ENCODE assay signal across 8 cellular contexts in genomic region chr2:64767670-64768425, GRCh38.
DNase-seq lines count a peak whose midpoint lies in the region; ATAC-seq and TF ChIP-seq lines count a peak whose summit lies in the region.

No MANE protein-coding gene starts in this region.

- ATAC-seq in HG03432 (IDR thresholded peaks at IDR 0.05; ENCODE audit: unreplicated experiment): peak; percentile 93

- peak overlapping the region; percentile 91 to 96 for H3K27ac ChIP-seq in liver (ENCODE audit: low read depth in 1 of 2, low read length in 2 of 2)

- H3K4me1 ChIP-seq in liver (ENCODE audit: control insufficient read depth in 4 of 4, insufficient read depth in 4 of 4, low read length in 3 of 4): peaks cover 0 to 10% (median 3%) of the 10 kb centered on the region in 4 donors

- peak in 13 of 14 donors; percentile 70 to 93 (median 90) for DNase-seq in C1 segment of cervical spinal cord (lab: John Stamatoyannopoulos, UW)
- peak; percentile 70 for DNase-seq in GM19238 (ENCODE audit: insufficient read length, low spot score)
- DNase-seq in NCI-H460 (ENCODE audit: extremely low read depth, low read depth): peak; percentile 69
- DNase-seq in activated CD4-positive, alpha-beta T cell treated with anti-CD3 and anti-CD28 coated beads, Interleukin-2, amount 10 ng/mL, durations not matched to agents 24 days and 14 days: peak; percentile 93
- DNase-seq in dedifferentiated amniotic fluid mesenchymal stem cell (ENCODE audit: extremely low spot score): peak; percentile 89
- peak; percentile 74 for DNase-seq in stimulated activated CD4-positive, alpha-beta T cell treated with anti-CD3 and anti-CD28 coated beads, Interleukin-4, amount 100 ng/mL, for 1 hour

- no peaks in the 10 kb centered on the region for H3K36me3 ChIP-seq in liver (ENCODE audit: control insufficient read depth in 4 of 4, insufficient read depth in 3 of 4, low read depth in 1 of 4, low read length in 3 of 4)

- peak overlapping the region; percentile 97 for H3K27ac Mint-ChIP-seq in activated CD4-positive, alpha-beta T cell treated with anti-CD3 and anti-CD28 coated beads, Interleukin-2, amount 10 ng/mL, durations not matched to agents 24 days and 14 days

- no peaks in the 10 kb centered on the region for H3K9me3 Mint-ChIP-seq in activated CD4-positive, alpha-beta T cell treated with anti-CD3 and anti-CD28 coated beads, Interleukin-2, amount 10 ng/mL, durations not matched to agents 24 days and 14 days

- peak overlapping the region; percentile 72 to 99 for H3K9ac ChIP-seq in liver (ENCODE audit: low read depth in 1 of 2, low read length in 2 of 2)

- peak overlapping the region; percentile 75 to 81 (median 80) for H3K4me3 ChIP-seq in liver (ENCODE audit: low read depth in 1 of 3, low read length in 3 of 3)

- H3K36me3 Mint-ChIP-seq in activated CD4-positive, alpha-beta T cell treated with anti-CD3 and anti-CD28 coated beads, Interleukin-2, amount 10 ng/mL, durations not matched to agents 24 days and 14 days (ENCODE audit: low read depth): no peaks in the 10 kb centered on the region

- WGBS in liver: under 1% methylated on average over 65 of the region's 65 CpGs

- TF ChIP-seq RAD21 in liver (IDR thresholded peaks at IDR 0.05): peak; percentile 4 to 27

- H3K27me3 ChIP-seq in liver (ENCODE audit: control insufficient read depth in 4 of 4, insufficient read depth in 4 of 4, low read length in 3 of 4): no peaks in the 10 kb centered on the region

- H3K4me1 Mint-ChIP-seq in activated CD4-positive, alpha-beta T cell treated with anti-CD3 and anti-CD28 coated beads, Interleukin-2, amount 10 ng/mL, durations not matched to agents 24 days and 14 days: peaks cover 40% of the 10 kb centered on the region

- peaks cover 2% of the 10 kb centered on the region for H3K27me3 Mint-ChIP-seq in activated CD4-positive, alpha-beta T cell treated with anti-CD3 and anti-CD28 coated beads, Interleukin-2, amount 10 ng/mL, durations not matched to agents 24 days and 14 days

- no peak for TF ChIP-seq CTCF in liver (IDR thresholded peaks at IDR 0.05; ENCODE audit: low read depth, low read length, missing input control)

- peak overlapping the region; percentile 92 for H3K4me3 Mint-ChIP-seq in activated CD4-positive, alpha-beta T cell treated with anti-CD3 and anti-CD28 coated beads, Interleukin-2, amount 10 ng/mL, durations not matched to agents 24 days and 14 days

- no peaks in the 10 kb centered on the region for H3K9me3 ChIP-seq in liver (ENCODE audit: control insufficient read depth in 4 of 4, low read length in 3 of 4)

- intact Hi-C loops in activated CD4-positive, alpha-beta T cell treated with anti-CD3 and anti-CD28 coated beads, Interleukin-2, amount 10 ng/mL, durations not matched to agents 24 days and 14 days (cut with micrococcal nuclease): loop anchor here (1.0 to 5.0 kb wide), 10 partner anchors 17 to 246 kb away; partner anchors contain the start of gene AFTPH

TF ChIP-seq in liver, 16 proteins besides CTCF, POLR2A, EP300 and RAD21:
- TF ChIP-seq YY1 (IDR thresholded peaks at IDR 0.05) (peak; percentile 19), TAF1 (conservative IDR thresholded peaks at IDR 0.05) (peak; percentile 56), RXRA (IDR thresholded peaks at IDR 0.05) (no peak), JUND (IDR thresholded peaks at IDR 0.05) (peak; percentile 44 to 63)
TF ChIP-seq in liver: peak in this region for 3.

Comparison
In these comparisons a context has a peak if more than half of its experiments do, and no peak if none do; other contexts are left out.
1. Peak in every context shown above with its lines: DNase-seq, ATAC-seq, H3K4me3 ChIP-seq and H3K27ac ChIP-seq.